Comparison of ENCODE assay signal across 20 cellular contexts in the genomic region with DNA sequence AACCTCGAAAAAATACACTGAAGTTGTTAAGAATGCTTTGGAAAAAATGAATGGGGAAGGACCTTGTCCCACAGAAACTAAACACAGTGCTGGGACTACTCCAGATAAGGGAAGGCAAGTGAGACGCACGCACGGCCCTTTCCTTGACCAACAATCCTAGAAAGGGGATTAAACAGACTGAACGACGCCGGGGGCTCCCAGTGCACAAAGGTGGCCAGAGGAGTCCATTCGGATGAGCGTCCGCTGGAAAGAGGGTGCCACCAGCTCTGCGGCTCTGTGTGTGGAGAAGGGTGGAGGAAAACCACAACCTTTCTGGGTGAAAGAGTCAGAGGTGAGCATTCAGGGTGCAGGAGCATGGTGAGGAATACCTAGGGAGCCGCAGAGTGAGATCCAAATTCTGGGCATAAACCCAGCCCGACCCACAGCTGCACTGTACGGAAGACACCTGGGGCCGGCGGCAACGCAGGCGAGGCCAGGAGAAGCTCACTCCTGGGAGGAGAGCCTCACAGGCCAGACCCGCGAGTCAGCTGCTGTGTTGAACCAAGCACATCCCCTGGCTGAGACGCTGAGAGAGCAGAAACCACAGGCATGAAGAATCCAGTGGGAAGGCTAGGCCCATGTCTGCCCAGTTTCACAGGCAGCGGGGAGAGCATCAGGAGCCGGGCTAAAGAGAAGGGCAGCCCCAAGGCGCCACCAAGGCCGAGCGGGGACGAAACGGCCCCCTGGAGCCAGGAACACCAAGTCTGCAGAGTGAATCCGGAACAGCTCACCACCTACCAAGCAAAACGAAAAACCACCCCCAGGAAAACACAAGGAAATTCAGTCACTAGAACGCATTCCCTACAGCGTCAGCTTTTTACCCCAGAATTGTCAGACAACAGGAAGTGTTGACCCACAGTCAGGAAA.
DNase-seq lines count a peak whose midpoint lies in the region; TF ChIP-seq lines count a peak whose summit lies in the region.
"Had no signal": no experiment of that assay in that cellular context is flagged by ENCODE, and none has a peak within 500 bp of the region (broad histone marks: within the 10 kb centered on the region; RNA-seq: fewer than 3 reads in every experiment).

No MANE protein-coding gene starts in this region.

- in situ Hi-C loops in ACHN (cut with HindIII; ENCODE audit: low pct_ligation_motif_present, low pct_unique_long_range_greater_than_20kb, low sequenced_read_pairs): no loop called here

- H3K9ac ChIP-seq in neural progenitor cell: no peak overlapping the region
- H3K9ac ChIP-seq: BLaER1 treated with 17β-estradiol and CSF1 and Interleukin-3, amounts not matched to agents 10 nM and 100 nM had no signal

- H3K9me3 Mint-ChIP-seq in neural progenitor cell: no peaks in the 10 kb centered on the region
- H3K9me3 Mint-ChIP-seq: IgD-negative memory B cell had no signal

- no peaks in the 10 kb centered on the region for H3K79me2 ChIP-seq in neural progenitor cell (ENCODE audit: low read depth)

- H3K4me3 Mint-ChIP-seq in neural progenitor cell: no peak overlapping the region
- H3K4me3 Mint-ChIP-seq: CD4-positive, alpha-beta memory T cell; IgD-negative memory B cell had no signal

- no peaks in the 10 kb centered on the region for H3K9me3 ChIP-seq in neural progenitor cell (ENCODE audit: low read depth)
- H3K9me3 ChIP-seq: Caco-2, MG63 had no signal

- H3K27me3 ChIP-seq in neural progenitor cell: no peaks in the 10 kb centered on the region
- H3K27me3 ChIP-seq: BLaER1 treated with 17β-estradiol and CSF1 and Interleukin-3, amounts not matched to agents 10 nM and 100 nM had no signal

- peaks cover 12% of the 10 kb centered on the region for H3K27me3 Mint-ChIP-seq in neural progenitor cell (ENCODE audit: insufficient read depth, low read depth)
- H3K27me3 Mint-ChIP-seq: CD4-positive, alpha-beta memory T cell; IgD-negative memory B cell had no signal

- H4K20me1 ChIP-seq in neural progenitor cell (ENCODE audit: low read depth): no peaks in the 10 kb centered on the region

- no peak overlapping the region for H3K4me3 ChIP-seq in neural progenitor cell
- H3K4me3 ChIP-seq: BLaER1 treated with 17β-estradiol and CSF1 and Interleukin-3, amounts not matched to agents 10 nM and 100 nM; MG63 had no signal

- H3K27ac ChIP-seq in neural progenitor cell: no peak overlapping the region
- H3K27ac ChIP-seq: BLaER1 treated with 17β-estradiol and CSF1 and Interleukin-3, amounts not matched to agents 10 nM and 100 nM had no signal

- H3F3A ChIP-seq in neural progenitor cell (ENCODE audit: low read depth): no peaks in the 10 kb centered on the region

- no peaks in the 10 kb centered on the region for H3K36me3 ChIP-seq in neural progenitor cell
- H3K36me3 ChIP-seq: MG63 had no signal

- no peaks in the 10 kb centered on the region for H3K4me1 ChIP-seq in neural progenitor cell
- H3K4me1 ChIP-seq: Caco-2 had no signal

- peak overlapping the region; percentile 64 for H3K27ac Mint-ChIP-seq in neural progenitor cell

- peak; percentile 1 for DNase-seq in ACHN
- peak; percentile 72 for DNase-seq in Daoy (ENCODE audit: low read depth)
- peak; percentile 37 for DNase-seq in dermis blood vessel endothelial cell
- no peak for DNase-seq in neural progenitor cell (ENCODE audit: low spot score)
- no peak for DNase-seq in middle frontal gyrus (ENCODE audit: extremely low spot score, low spot score)
- no peak for DNase-seq in activated CD4-positive, alpha-beta T cell treated with anti-CD3 and anti-CD28 coated beads, Interleukin-2, amount 50 U/mL, for 1 hour
- no peak for DNase-seq in DMS 273 (lab: John Stamatoyannopoulos, UW; ENCODE audit: unreplicated experiment)
- DNase-seq: Caco-2; CD4-positive, alpha-beta memory T cell; GOT3; HCEC 1CT; Kasumi-1; MG63; NCI-H1417; NCI-H1694 treated with DMSO at 0.1 percent for 48 hours; NCI-H446 treated with DMSO at 0.1 percent for 48 hours; NCI-H526 treated with DMSO at 0.1 percent for 48 hours; OCI-M1 had no signal

- peaks cover 20% of the 10 kb centered on the region for H3K4me1 Mint-ChIP-seq in neural progenitor cell

- TF ChIP-seq CTCF in neural progenitor cell (IDR thresholded peaks at IDR 0.05): no peak

- H3K36me3 Mint-ChIP-seq in neural progenitor cell: no peaks in the 10 kb centered on the region

- no peak overlapping the region for H2AFZ ChIP-seq in neural progenitor cell (replicated peaks)

- H3K4me2 ChIP-seq in neural progenitor cell: no peak overlapping the region
- H3K4me2 ChIP-seq: BLaER1 treated with 17β-estradiol and CSF1 and Interleukin-3, amounts not matched to agents 10 nM and 100 nM had no signal

Comparison
In these comparisons a context has a peak if more than half of its experiments do, and no peak if none do; other contexts are left out.
1. DNase-seq: peak in ACHN (single experiment), Daoy (single experiment) and dermis blood vessel endothelial cell (single experiment); none in neural progenitor cell (single experiment), middle frontal gyrus (single experiment), activated CD4-positive, alpha-beta T cell treated with anti-CD3 and anti-CD28 coated beads, Interleukin-2, amount 50 U/mL, for 1 hour (single experiment) and DMS 273 (single experiment).